Comparison of ENCODE assay signal across 19 cellular contexts in genomic region chr13:87084192-87084591, GRCh38.
"Had no signal": no experiment of that assay in that cellular context is flagged by ENCODE, and none has a peak within 500 bp of the region (broad histone marks: within the 10 kb centered on the region; RNA-seq: fewer than 3 reads in every experiment).

No MANE protein-coding gene starts in this region.

- H2AFZ ChIP-seq: hepatocyte had no signal

- DNase-seq: activated CD4-positive, alpha-beta memory T cell treated with anti-CD3 and anti-CD28 coated beads for 36 hours; activated CD4-positive, alpha-beta T cell treated with anti-CD3 and anti-CD28 coated beads for 36 hours; activated effector memory CD4-positive, alpha-beta T cell treated with Interleukin-2 at 50 U/mL for 16 hours; activated naive CD4-positive, alpha-beta T cell treated with anti-CD3 and anti-CD28 coated beads, Interleukin-2, amount 50 U/mL, for 16 hours; activated T-cell treated with anti-CD3 and anti-CD28 coated beads, Interleukin-2, amount 50 U/mL, for 4 hours; effector memory CD8-positive, alpha-beta T cell; nephron progenitor cell; stimulated activated CD4-positive, alpha-beta T cell treated with anti-CD3 and anti-CD28 coated beads, Interleukin-4, amount 100 ng/mL, for 4 hours; stimulated activated CD8-positive, alpha-beta memory T cell treated with anti-CD3 and anti-CD28 coated beads, Interleukin-4, amount 100 ng/mL, for 48 hours; stimulated activated naive CD4-positive, alpha-beta T cell treated with Interleukin-2 at 50 U/mL for 16 hours; substantia nigra; T-helper 9 cell had no signal

- H3K36me3 ChIP-seq: right atrium auricular region, tibial nerve, vagina had no signal

- H3K27ac Mint-ChIP-seq: activated CD4-positive, alpha-beta memory T cell treated with anti-CD3 and anti-CD28 coated beads for 36 hours; activated CD4-positive, alpha-beta T cell treated with anti-CD3 and anti-CD28 coated beads for 36 hours; dendritic cell treated with granulocyte-macrophage colony-stimulating factor and Interleukin-4, amounts not matched to agents 40 ng/mL and 50 ng/mL, for 4 days; nephron progenitor cell; progenitor cell of endocrine pancreas had no signal

- H3K4me3 Mint-ChIP-seq: activated CD4-positive, alpha-beta memory T cell treated with anti-CD3 and anti-CD28 coated beads for 36 hours; activated CD4-positive, alpha-beta T cell treated with anti-CD3 and anti-CD28 coated beads for 36 hours; activated T-cell treated with anti-CD3 and anti-CD28 coated beads, Interleukin-2, amount 50 U/mL, for 4 hours; dendritic cell treated with granulocyte-macrophage colony-stimulating factor and Interleukin-4, amounts not matched to agents 40 ng/mL and 50 ng/mL, for 4 days; effector memory CD8-positive, alpha-beta T cell; nephron progenitor cell had no signal

- H3K4me1 Mint-ChIP-seq: activated CD4-positive, alpha-beta T cell treated with anti-CD3 and anti-CD28 coated beads for 36 hours; nephron progenitor cell had no signal

- H3K9me3 Mint-ChIP-seq: effector memory CD8-positive, alpha-beta T cell; nephron progenitor cell had no signal

- H3K36me3 Mint-ChIP-seq: activated CD4-positive, alpha-beta memory T cell treated with anti-CD3 and anti-CD28 coated beads for 36 hours had no signal

- ATAC-seq: activated CD4-positive, alpha-beta T cell treated with anti-CD3 and anti-CD28 coated beads for 36 hours; activated T-cell treated with anti-CD3 and anti-CD28 coated beads, Interleukin-2, amount 50 U/mL, for 4 hours; effector memory CD8-positive, alpha-beta T cell had no signal

- H3K79me2 ChIP-seq: hepatocyte had no signal

- H3K4me1 ChIP-seq: right atrium auricular region, tibial nerve, vagina had no signal

- H3K9me3 ChIP-seq: right atrium auricular region, vagina had no signal

- H3K27ac ChIP-seq: hepatocyte, right atrium auricular region, skin epidermis, tibial nerve, vagina had no signal

- H3K27me3 ChIP-seq: hepatocyte, right atrium auricular region, tibial nerve, vagina had no signal

- H3K27me3 Mint-ChIP-seq: activated CD4-positive, alpha-beta memory T cell treated with anti-CD3 and anti-CD28 coated beads for 36 hours; activated CD4-positive, alpha-beta T cell treated with anti-CD3 and anti-CD28 coated beads for 36 hours; dendritic cell treated with granulocyte-macrophage colony-stimulating factor and Interleukin-4, amounts not matched to agents 40 ng/mL and 50 ng/mL, for 4 days; effector memory CD8-positive, alpha-beta T cell; progenitor cell of endocrine pancreas had no signal

- H3K4me3 ChIP-seq: hepatocyte, right atrium auricular region, skin epidermis, tibial nerve, vagina had no signal

- H3K4me2 ChIP-seq: hepatocyte had no signal
